Comparison of ENCODE assay signal across 12 cellular contexts in the genomic region with DNA sequence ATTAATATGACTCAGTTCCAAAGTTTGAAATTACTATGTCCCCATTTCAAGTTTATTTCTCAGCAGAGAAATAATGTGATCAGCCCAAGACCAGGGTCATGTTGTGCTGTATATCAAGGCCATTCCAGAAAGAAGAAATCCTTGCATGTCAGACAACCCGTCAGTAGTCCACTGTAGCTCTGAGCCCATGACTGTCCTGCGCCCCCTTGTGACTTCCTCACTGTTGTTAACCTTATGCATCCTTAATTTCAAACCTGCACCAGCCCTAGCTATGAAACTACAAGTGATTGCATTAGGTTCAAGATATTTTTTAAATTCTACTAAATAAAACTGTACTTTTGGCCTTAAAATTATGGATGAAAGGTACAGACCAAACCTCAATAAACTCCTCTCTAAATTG.
DNase-seq lines count a peak whose midpoint lies in the region; ATAC-seq, FAIRE-seq and TF ChIP-seq lines count a peak whose summit lies in the region.
"Had no signal": no experiment of that assay in that cellular context is flagged by ENCODE, and none has a peak within 500 bp of the region (broad histone marks: within the 10 kb centered on the region; RNA-seq: fewer than 3 reads in every experiment).

No MANE protein-coding gene starts in this region.

- TF ChIP-seq EP300 in GM12878 (IDR thresholded peaks at IDR 0.05; ENCODE audit: borderline replicate concordance in 1 of 2, control insufficient read depth in 1 of 2, low read depth in 2 of 2, low read length in 2 of 2) = no peak

- no peaks in the 10 kb centered on the region for H3K36me3 ChIP-seq in GM12878 (ENCODE audit: control insufficient read depth in 2 of 2, insufficient read depth in 2 of 2, low read length in 1 of 2)
- H3K36me3 ChIP-seq: ascending aorta, BLaER1 had no signal

- TF ChIP-seq RAD21 in GM12878 (IDR thresholded peaks at IDR 0.05; ENCODE audit: insufficient read depth, low read depth, low read length) = peak; percentile 42

- WGBS in GM12878 (ENCODE audit: insufficient coverage, insufficient replicate concordance, low lambda C conversion rate, missing lambda C conversion rate) = 0% methylated on average over 2 of the region's 2 CpGs

- TF ChIP-seq CTCF in GM12878 (IDR thresholded peaks at IDR 0.05 in 2 of 3, conservative IDR thresholded peaks at IDR 0.05 in 1 of 3; ENCODE audit: control insufficient read depth in 2 of 3, extremely low read depth in 1 of 3, insufficient read depth in 1 of 3, low read depth in 3 of 3, low read length in 3 of 3) (peak; percentile 30 to 42 (median 34); a peak in 3 of 6 replicates), neural crest cell (conservative IDR thresholded peaks at IDR 0.05) (peak; percentile 56), natural killer cell (IDR thresholded peaks at IDR 0.05) (no peak)

- no peak overlapping the region for H3K4me3 Mint-ChIP-seq in neural crest cell
- no peak overlapping the region for H3K4me3 Mint-ChIP-seq in natural killer cell

- H3K9me3 ChIP-seq in GM12878 (replicated peaks; ENCODE audit: control insufficient read depth, insufficient read depth, low read length) = no peaks in the 10 kb centered on the region
- H3K9me3 ChIP-seq: BLaER1, mucosa of descending colon had no signal

- ATAC-seq in GM12878 = peak; percentile 70
- ATAC-seq in natural killer cell = no peak
- ATAC-seq: mucosa of descending colon had no signal

- no peaks in the 10 kb centered on the region for H3K4me1 ChIP-seq in GM12878 (ENCODE audit: control insufficient read depth, insufficient read depth, low read length)
- H3K4me1 ChIP-seq: ascending aorta, BLaER1 had no signal

- in situ Hi-C loops in GM12878 (cut with MboI) = no loop called here

- H3K4me3 ChIP-seq in GM12878 = no peak overlapping the region
- H3K4me3 ChIP-seq: ascending aorta, BLaER1, mucosa of descending colon had no signal

- no peaks in the 10 kb centered on the region for H4K20me1 ChIP-seq in GM12878 (ENCODE audit: control insufficient read depth, insufficient read depth)
- H4K20me1 ChIP-seq: BLaER1 had no signal

- DNase-seq in NCI-H146 (lab: John Stamatoyannopoulos, UW) (peak; percentile 2), NCI-H146 treated with DMSO at 0.1 percent for 48 hours (lab: John Stamatoyannopoulos, UW; ENCODE audit: unreplicated experiment) (no peak), Kasumi-1 (lab: John Stamatoyannopoulos, UW) (peak; percentile 13 to 28), GM12878 (ENCODE audit: low read depth, low spot score) (no peak), neural crest cell (ENCODE audit: low read depth, low spot score) (peak; percentile 39), natural killer cell (no peak), retina (no peak), GM03348 (ENCODE audit: low spot score) (no peak)
- DNase-seq: SIG-M5 had no signal

- no peak overlapping the region for H3K4me2 ChIP-seq in GM12878 (ENCODE audit: control insufficient read depth, insufficient read depth)
- H3K4me2 ChIP-seq: BLaER1 had no signal

- H3K9ac ChIP-seq in GM12878 (ENCODE audit: control insufficient read depth, insufficient read depth, low read length) = no peak overlapping the region
- H3K9ac ChIP-seq: BLaER1 had no signal

- H3K9me3 Mint-ChIP-seq in neural crest cell (no peaks in the 10 kb centered on the region), natural killer cell (peaks cover 6 to 15% of the 10 kb centered on the region in 2 donors)

- no peaks in the 10 kb centered on the region for H3K79me2 ChIP-seq in GM12878 (ENCODE audit: control insufficient read depth, insufficient read depth, low read length)

- CTCF ChIA-PET in GM12878 (lab: Yijun Ruan, JAX) = interaction anchor here (0.9 to 1.2 kb wide), 3 partner anchors 324 to 1229 kb away, joined by 3 to 5 read pairs (median 4); no protein-coding TSS in a partner anchor

- no peak for FAIRE-seq in GM12878 (lab: Jason Lieb, UNC)

- no peak overlapping the region for H3K27ac ChIP-seq in GM12878 (ENCODE audit: control insufficient read depth, insufficient read depth)
- H3K27ac ChIP-seq: ascending aorta, BLaER1 had no signal

- H3K27me3 ChIP-seq in GM12878 (replicated peaks in 1 of 2; ENCODE audit: control insufficient read depth in 2 of 2, insufficient read depth in 2 of 2, low read length in 1 of 2) = no peaks in the 10 kb centered on the region
- H3K27me3 ChIP-seq: ascending aorta, BLaER1 had no signal

- BruUV-seq in GM12878 (replicated peaks; lab: Mats Ljungman, UMichigan) = no TSS peak

- no peaks in the 10 kb centered on the region for H3K4me1 Mint-ChIP-seq in neural crest cell
- no peaks in the 10 kb centered on the region for H3K4me1 Mint-ChIP-seq in natural killer cell

- no peak overlapping the region for H2AFZ ChIP-seq in GM12878 (ENCODE audit: control insufficient read depth, low read depth, low read length)

- POLR2A ChIA-PET in GM12878 (lab: Charles Lee) = no interaction called here

- RAD21 ChIA-PET in GM12878 (lab: Charles Lee; ENCODE audit: unreplicated experiment) = no interaction called here

- H3K27me3 Mint-ChIP-seq in neural crest cell (ENCODE audit: low read depth) = no peaks in the 10 kb centered on the region
- H3K27me3 Mint-ChIP-seq in natural killer cell (ENCODE audit: low read depth in 2 of 2) = no peaks in the 10 kb centered on the region

- H3K27ac Mint-ChIP-seq in neural crest cell (ENCODE audit: unreplicated experiment) = no peak overlapping the region
- no peak overlapping the region for H3K27ac Mint-ChIP-seq in natural killer cell

- TF ChIP-seq POLR2A in GM12878 (IDR thresholded peaks at IDR 0.05; ENCODE audit: low read depth, low read length) = no peak

- peaks cover 4% of the 10 kb centered on the region for H3K36me3 Mint-ChIP-seq in neural crest cell (ENCODE audit: low read depth)
- peaks cover 5% of the 10 kb centered on the region for H3K36me3 Mint-ChIP-seq in natural killer cell

- intact Hi-C loops in GM12878 (cut with micrococcal nuclease; ENCODE audit: unreplicated experiment) = no loop called here
- intact Hi-C loops in natural killer cell (cut with micrococcal nuclease) = no loop called here

- SMC1A ChIA-PET in GM12878 (lab: Charles Lee; ENCODE audit: uncharacterized antibody, unreplicated experiment) = no interaction called here

TF ChIP-seq in GM12878, 131 proteins besides CTCF, POLR2A, EP300 and RAD21:
- TF ChIP-seq, protein P1, sequence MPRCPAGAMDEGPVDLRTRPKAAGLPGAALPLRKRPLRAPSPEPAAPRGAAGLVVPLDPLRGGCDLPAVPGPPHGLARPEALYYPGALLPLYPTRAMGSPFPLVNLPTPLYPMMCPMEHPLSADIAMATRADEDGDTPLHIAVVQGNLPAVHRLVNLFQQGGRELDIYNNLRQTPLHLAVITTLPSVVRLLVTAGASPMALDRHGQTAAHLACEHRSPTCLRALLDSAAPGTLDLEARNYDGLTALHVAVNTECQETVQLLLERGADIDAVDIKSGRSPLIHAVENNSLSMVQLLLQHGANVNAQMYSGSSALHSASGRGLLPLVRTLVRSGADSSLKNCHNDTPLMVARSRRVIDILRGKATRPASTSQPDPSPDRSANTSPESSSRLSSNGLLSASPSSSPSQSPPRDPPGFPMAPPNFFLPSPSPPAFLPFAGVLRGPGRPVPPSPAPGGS (IDR thresholded peaks at IDR 0.05; ENCODE audit: borderline replicate concordance, insufficient read depth, low read depth, low read length, poor library complexity, severe bottlenecking) = no peak
- TF ChIP-seq SMC3 (IDR thresholded peaks at IDR 0.05; ENCODE audit: borderline replicate concordance, low read length) = peak; percentile 41; the same call in 1 of the 2 replicates

Comparison
In these comparisons a context has a peak if more than half of its experiments do, and no peak if none do; other contexts are left out.
1. DNase-seq: peak in NCI-H146 (single experiment), Kasumi-1 (2 of 2) and neural crest cell (single experiment); none in NCI-H146 treated with DMSO at 0.1 percent for 48 hours (single experiment), GM12878 (single experiment), natural killer cell (single experiment), retina (single experiment) and GM03348 (single experiment).